Comparison of ENCODE assay signal across 8 cellular contexts in the genomic region with DNA sequence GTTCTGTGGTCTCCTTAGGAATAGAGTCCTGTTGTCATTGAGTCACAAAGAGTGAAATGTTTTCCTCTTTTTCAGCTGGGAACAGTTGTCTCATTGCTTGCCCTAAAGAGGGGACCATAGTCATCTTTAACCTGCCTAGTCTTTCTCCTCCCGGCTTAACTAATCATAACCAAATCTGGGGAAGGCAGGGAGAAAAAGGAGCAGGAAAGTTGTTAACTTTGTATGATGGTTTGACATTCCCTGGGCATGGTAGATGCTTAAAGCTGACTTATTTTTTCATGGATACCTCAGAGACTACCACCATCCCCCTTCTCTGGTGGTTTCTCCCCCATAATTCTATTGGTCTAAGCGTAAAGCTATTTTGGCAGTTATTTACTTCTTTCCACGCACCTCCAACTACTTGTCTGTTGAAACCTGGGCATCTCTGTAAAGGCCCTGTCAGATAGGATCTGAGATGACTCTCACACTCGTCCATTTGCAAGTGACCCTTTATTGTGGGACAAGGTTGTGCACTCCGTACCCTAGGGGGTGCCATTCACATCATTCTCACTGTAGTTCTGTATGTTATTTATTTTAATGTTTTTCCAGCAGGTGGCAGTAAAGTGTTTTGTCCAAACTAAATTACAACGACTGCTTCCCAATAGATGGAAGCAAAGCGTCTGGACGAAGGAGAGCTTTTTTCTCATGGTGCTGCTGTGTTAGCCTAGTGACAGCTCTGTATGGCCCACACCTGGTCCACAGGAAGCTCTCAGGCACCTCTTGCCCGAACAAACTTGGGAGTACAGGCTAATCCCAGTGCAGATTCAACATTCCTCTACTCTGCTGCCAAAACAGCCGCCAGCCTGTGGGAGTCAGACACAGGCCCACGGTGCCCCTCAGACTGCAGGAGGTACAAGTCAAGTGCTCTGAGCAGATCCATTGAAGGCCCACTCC. TPM values are rescaled to one million over a fixed set of nuclear protein-coding genes. Genes with fewer than 3 reads are reported as not detected.
DNase-seq lines count a peak whose midpoint lies in the region; ATAC-seq and TF ChIP-seq lines count a peak whose summit lies in the region.

No MANE protein-coding gene starts in this region.

- H3K9me2 ChIP-seq in Karpas-422 (replicated peaks; ENCODE audit: insufficient read depth, low read length): no peaks in the 10 kb centered on the region
- H3K9me2 ChIP-seq in neural cell (ENCODE audit: insufficient read depth, low read length): no peaks in the 10 kb centered on the region

- TF ChIP-seq CTCF in Peyer's patch (IDR thresholded peaks at IDR 0.05) (peak; percentile 79 to 93 (median 90)), neural cell (IDR thresholded peaks at IDR 0.05; ENCODE audit: poor library complexity, severe bottlenecking) (peak; percentile 96), suprapubic skin (IDR thresholded peaks at IDR 0.05) (peak; percentile 74 to 84)

- peak overlapping the region; percentile 57; the same call in 1 of the 2 replicates for H3K27ac ChIP-seq in Karpas-422 (ENCODE audit: low read length)
- H3K27ac ChIP-seq in Peyer's patch: no peak overlapping the region
- no peak overlapping the region for H3K27ac ChIP-seq in neural cell (ENCODE audit: low read length)
- no peak overlapping the region for H3K27ac ChIP-seq in suprapubic skin

- H3K4me2 ChIP-seq in Karpas-422 (ENCODE audit: low read depth, low read length, poor library complexity, severe bottlenecking) (peak overlapping the region; percentile 39), neural cell (ENCODE audit: low read length) (no peak overlapping the region)

- peak; percentile 29 for TF ChIP-seq EP300 in neural cell (conservative IDR thresholded peaks at IDR 0.05; ENCODE audit: poor library complexity, severe bottlenecking)
- TF ChIP-seq EP300 in suprapubic skin (IDR thresholded peaks at IDR 0.05): no peak

- peak; percentile 37 for ATAC-seq in GM21360 (IDR thresholded peaks at IDR 0.05; ENCODE audit: unreplicated experiment)

- whole genome bisulfite sequencing in suprapubic skin: 37% methylated on average over 11 of the region's 11 CpGs

- no peaks in the 10 kb centered on the region for H3K9me3 ChIP-seq in Karpas-422 (ENCODE audit: low read length)
- H3K9me3 ChIP-seq in Peyer's patch: no peaks in the 10 kb centered on the region
- no peaks in the 10 kb centered on the region for H3K9me3 ChIP-seq in neural cell (ENCODE audit: low read length)
- no peaks in the 10 kb centered on the region for H3K9me3 ChIP-seq in suprapubic skin

- no peaks in the 10 kb centered on the region for H3K27me3 ChIP-seq in Karpas-422 (ENCODE audit: low read length)
- H3K27me3 ChIP-seq in Peyer's patch: no peaks in the 10 kb centered on the region
- H3K27me3 ChIP-seq in neural cell (ENCODE audit: insufficient read depth, low read depth, low read length): no peaks in the 10 kb centered on the region
- H3K27me3 ChIP-seq in suprapubic skin: no peaks in the 10 kb centered on the region

- peak; percentile 72 for DNase-seq in CMK (ENCODE audit: low read depth)
- DNase-seq in Karpas-422: peak; percentile 92
- DNase-seq in Peyer's patch: peak in 2 of 3 donors; percentile 58 to 80
- DNase-seq in activated T-cell treated with anti-CD3 and anti-CD28 coated beads, Interleukin-2, amount 50 U/mL, for 48 hours: peak; percentile 57 to 68
- DNase-seq in fibroblast of gingiva (ENCODE audit: low read depth): peak; percentile 83
- DNase-seq in suprapubic skin (ENCODE audit: low spot score in 2 of 2): no peak

- H3K4me3 ChIP-seq in Karpas-422 (ENCODE audit: low read length): peak overlapping the region; percentile 8; the same call in 1 of the 2 replicates
- H3K4me3 ChIP-seq in Peyer's patch: no peak overlapping the region
- H3K4me3 ChIP-seq in neural cell (ENCODE audit: low read length): no peak overlapping the region
- H3K4me3 ChIP-seq in suprapubic skin: no peak overlapping the region

- H3K4me1 ChIP-seq in Karpas-422 (ENCODE audit: low read length) (peaks cover 49% of the 10 kb centered on the region), Peyer's patch (peaks cover 0 to 13% (median 0%) of the 10 kb centered on the region in 4 donors), suprapubic skin (peaks cover 26% of the 10 kb centered on the region)

- peaks cover 12% of the 10 kb centered on the region; the same call in 1 of the 2 replicates for H4K20me1 ChIP-seq in Karpas-422 (ENCODE audit: insufficient read depth, low read depth, low read length)
- H4K20me1 ChIP-seq in neural cell (ENCODE audit: insufficient read depth): no peaks in the 10 kb centered on the region

- peak overlapping the region; percentile 89 for H2AFZ ChIP-seq in Karpas-422 (ENCODE audit: low read length)
- H2AFZ ChIP-seq in neural cell (ENCODE audit: low read depth, low read length): no peak overlapping the region

- H3K79me2 ChIP-seq in Karpas-422 (ENCODE audit: low read length) (peaks cover 17% of the 10 kb centered on the region), neural cell (replicated peaks; ENCODE audit: insufficient read depth, low read length) (peaks cover 15% of the 10 kb centered on the region)

- no peak for TF ChIP-seq POLR2A in Peyer's patch (IDR thresholded peaks at IDR 0.05)
- TF ChIP-seq POLR2A in suprapubic skin (IDR thresholded peaks at IDR 0.05): no peak

- H3K9ac ChIP-seq in Karpas-422 (ENCODE audit: low read length): 0 out of 2 replicates have a peak overlapping the region, but pooled peaks have one; percentile 29
- no peak overlapping the region for H3K9ac ChIP-seq in neural cell (ENCODE audit: low read length)

- H3F3A ChIP-seq in neural cell (ENCODE audit: insufficient read depth, low read length, poor library complexity, severe bottlenecking): no peaks in the 10 kb centered on the region

- no peaks in the 10 kb centered on the region for H3K36me3 ChIP-seq in Karpas-422 (ENCODE audit: insufficient read depth, low read length)
- no peaks in the 10 kb centered on the region for H3K36me3 ChIP-seq in Peyer's patch
- H3K36me3 ChIP-seq in neural cell (ENCODE audit: insufficient read depth, low read length): no peaks in the 10 kb centered on the region
- no peaks in the 10 kb centered on the region for H3K36me3 ChIP-seq in suprapubic skin

- TF ChIP-seq RAD21 in neural cell (conservative IDR thresholded peaks at IDR 0.05): peak; percentile 76

TF ChIP-seq in neural cell, 6 proteins besides CTCF, POLR2A, EP300 and RAD21:
- peak; percentile 80 for TF ChIP-seq SMC3 (conservative IDR thresholded peaks at IDR 0.05; ENCODE audit: poor library complexity)
- TF ChIP-seq, protein P1, sequence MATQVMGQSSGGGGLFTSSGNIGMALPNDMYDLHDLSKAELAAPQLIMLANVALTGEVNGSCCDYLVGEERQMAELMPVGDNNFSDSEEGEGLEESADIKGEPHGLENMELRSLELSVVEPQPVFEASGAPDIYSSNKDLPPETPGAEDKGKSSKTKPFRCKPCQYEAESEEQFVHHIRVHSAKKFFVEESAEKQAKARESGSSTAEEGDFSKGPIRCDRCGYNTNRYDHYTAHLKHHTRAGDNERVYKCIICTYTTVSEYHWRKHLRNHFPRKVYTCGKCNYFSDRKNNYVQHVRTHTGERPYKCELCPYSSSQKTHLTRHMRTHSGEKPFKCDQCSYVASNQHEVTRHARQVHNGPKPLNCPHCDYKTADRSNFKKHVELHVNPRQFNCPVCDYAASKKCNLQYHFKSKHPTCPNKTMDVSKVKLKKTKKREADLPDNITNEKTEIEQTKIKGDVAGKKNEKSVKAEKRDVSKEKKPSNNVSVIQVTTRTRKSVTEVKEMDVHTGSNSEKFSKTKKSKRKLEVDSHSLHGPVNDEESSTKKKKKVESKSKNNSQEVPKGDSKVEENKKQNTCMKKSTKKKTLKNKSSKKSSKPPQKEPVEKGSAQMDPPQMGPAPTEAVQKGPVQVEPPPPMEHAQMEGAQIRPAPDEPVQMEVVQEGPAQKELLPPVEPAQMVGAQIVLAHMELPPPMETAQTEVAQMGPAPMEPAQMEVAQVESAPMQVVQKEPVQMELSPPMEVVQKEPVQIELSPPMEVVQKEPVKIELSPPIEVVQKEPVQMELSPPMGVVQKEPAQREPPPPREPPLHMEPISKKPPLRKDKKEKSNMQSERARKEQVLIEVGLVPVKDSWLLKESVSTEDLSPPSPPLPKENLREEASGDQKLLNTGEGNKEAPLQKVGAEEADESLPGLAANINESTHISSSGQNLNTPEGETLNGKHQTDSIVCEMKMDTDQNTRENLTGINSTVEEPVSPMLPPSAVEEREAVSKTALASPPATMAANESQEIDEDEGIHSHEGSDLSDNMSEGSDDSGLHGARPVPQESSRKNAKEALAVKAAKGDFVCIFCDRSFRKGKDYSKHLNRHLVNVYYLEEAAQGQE (IDR thresholded peaks at IDR 0.05; ENCODE audit: borderline replicate concordance): no peak
- no peak for TF ChIP-seq MXI1 (conservative IDR thresholded peaks at IDR 0.05; ENCODE audit: poor library complexity, severe bottlenecking)
- no peak for TF ChIP-seq EZH2 (IDR thresholded peaks at IDR 0.05; ENCODE audit: borderline replicate concordance, insufficient read depth, low read length, poor library complexity, severe bottlenecking)
- TF ChIP-seq POLR2AphosphoS5 (IDR thresholded peaks at IDR 0.05): no peak

RNA-seq across cellular contexts. Expression of gene FAM13B, which starts 3.0 kb away (rescaled TPM):
- total RNA-seq in Karpas-422 (2014; rRNA removed; shearing (Covaris generic); ENCODE audit: low replicate concordance): 16.9 and 23.2 TPM in 2 replicates
- total RNA-seq in Peyer's patch (10 to 100 TPM; 21.9 to 92.4 (median 32.7) TPM), suprapubic skin (10 to 100 TPM; 10.4 to 37.7 (median 20.2) TPM)
- 51.9 and 61.6 TPM in 2 replicates for polyA plus RNA-seq in neural cell
- 93.7 and 110 TPM in 2 replicates for polyA minus RNA-seq in neural cell

RNA-seq across cellular contexts. Expression of gene WNT8A, which starts 48.0 kb away (rescaled TPM):
- total RNA-seq in Karpas-422 (2014; rRNA removed; shearing (Covaris generic); ENCODE audit: low replicate concordance): not detected in 2 replicates
- total RNA-seq in Peyer's patch (not detected), suprapubic skin (not detected)
- polyA plus RNA-seq in neural cell: 0.26 and 0.60 TPM in 2 replicates
- polyA minus RNA-seq in neural cell: 0.49 TPM in 1 of 2 replicates, not detected in the other

Comparison
In these comparisons a context has a peak if more than half of its experiments do, and no peak if none do; other contexts are left out.
1. DNase-seq: peak in CMK (single experiment), Karpas-422 (single experiment), Peyer's patch (2 of 3), activated T-cell treated with anti-CD3 and anti-CD28 coated beads, Interleukin-2, amount 50 U/mL, for 48 hours (2 of 2) and fibroblast of gingiva (single experiment); none in suprapubic skin (0 of 2).
2. Peak in every context shown above with its lines, with median percentiles within 50 percentile points of each other: CTCF ChIP-seq.